ENCODE assay signal across 16 cellular contexts in genomic region chr12:87704374-87704773, GRCh38.
"Had no signal": no experiment of that assay in that cellular context is flagged by ENCODE, and none has a peak within 500 bp of the region (broad histone marks: within the 10 kb centered on the region; RNA-seq: fewer than 3 reads in every experiment).

No MANE protein-coding gene starts in this region.

- H3K36me3 ChIP-seq: ascending aorta, neural progenitor cell, ovary, upper lobe of left lung, WERI-Rb-1 had no signal

- ATAC-seq: effector memory CD8-positive, alpha-beta T cell; left lobe of liver; stimulated activated naive CD8-positive, alpha-beta T cell treated with anti-CD3 and anti-CD28 coated beads, Interleukin-15, amount 100 ng/mL, for 72 hours had no signal

- H3K27me3 ChIP-seq: ascending aorta, hepatocyte, neural progenitor cell, ovary had no signal

- H3K4me3 ChIP-seq: ascending aorta, hepatocyte, neural progenitor cell, ovary, upper lobe of left lung had no signal

- H3K9me3 ChIP-seq: ovary, upper lobe of left lung had no signal

- H3K27ac ChIP-seq: ascending aorta, hepatocyte, neural progenitor cell, ovary, upper lobe of left lung, WERI-Rb-1 had no signal

- H3K4me1 ChIP-seq: ascending aorta, neural progenitor cell, upper lobe of left lung had no signal

- DNase-seq: activated CD4-positive, alpha-beta T cell treated with anti-CD3 and anti-CD28 coated beads, Interleukin-2, amount 50 U/mL, for 48 hours; activated naive CD4-positive, alpha-beta T cell treated with anti-CD3 and anti-CD28 coated beads, Interleukin-2, amount 10 ng/mL, durations not matched to agents 7 days and 5 days; activated T-cell treated with anti-CD3 and anti-CD28 coated beads, Interleukin-2, amount 50 U/mL, for 24 hours; dermis blood vessel endothelial cell; effector memory CD8-positive, alpha-beta T cell; erythroblast; naive B cell; ovary; stimulated activated CD4-positive, alpha-beta T cell treated with anti-CD3 and anti-CD28 coated beads, Interleukin-1b, Interleukin-23, amount 100 ng/mL, for 48 hours; stimulated activated naive CD8-positive, alpha-beta T cell treated with anti-CD3 and anti-CD28 coated beads, Interleukin-15, amount 100 ng/mL, for 72 hours; WERI-Rb-1 had no signal
